Comparison of ENCODE assay signal across 29 cellular contexts in the genomic region with DNA sequence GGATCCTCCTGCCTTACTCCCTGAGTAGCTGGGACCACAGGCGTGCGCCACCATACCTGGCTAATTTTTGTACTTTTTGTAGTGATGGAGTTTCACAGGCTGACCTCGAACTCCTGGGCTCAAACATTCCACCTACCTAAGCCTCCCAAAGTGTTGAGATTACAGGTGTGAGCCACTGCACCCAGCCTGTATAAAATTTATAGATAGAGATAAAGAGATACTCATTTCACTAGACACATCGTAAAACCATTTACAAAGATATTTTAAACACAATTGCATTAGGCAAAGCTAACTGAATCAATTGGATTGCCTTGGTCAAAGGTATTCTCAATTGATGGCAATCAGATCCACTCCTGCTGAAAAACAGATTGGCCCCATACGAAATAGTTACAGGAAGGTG. TPM values are rescaled to one million over a fixed set of nuclear protein-coding genes. Genes with fewer than 3 reads are reported as not detected.
"Had no signal": no experiment of that assay in that cellular context is flagged by ENCODE, and none has a peak within 500 bp of the region (broad histone marks: within the 10 kb centered on the region; RNA-seq: fewer than 3 reads in every experiment).

No MANE protein-coding gene starts in this region.

- H3K36me3 ChIP-seq: stomach, suprapubic skin, thoracic aorta, thyroid gland, tibial artery, tibial nerve, transverse colon, upper lobe of left lung, upper lobe of right lung, uterus, vagina had no signal

- H3K27me3 ChIP-seq: stomach, suprapubic skin, testis, thyroid gland, tibial artery, tibial nerve, transverse colon, upper lobe of left lung, upper lobe of right lung, uterus, vagina had no signal

- H3K27ac ChIP-seq: stomach, suprapubic skin, testis, thoracic aorta, thyroid gland, tibial artery, tibial nerve, transverse colon, upper lobe of left lung, upper lobe of right lung, uterus, vagina had no signal

- H3K4me1 ChIP-seq: thyroid gland, upper lobe of right lung, uterus, vagina had no signal

- H3K9me3 ChIP-seq: stomach, suprapubic skin, testis, thoracic aorta, thyroid gland, tibial artery, tibial nerve, transverse colon, upper lobe of left lung, upper lobe of right lung, uterus, vagina had no signal

- H3K4me3 ChIP-seq: stomach, suprapubic skin, testis, thoracic aorta, thyroid gland, tibial artery, tibial nerve, transverse colon, upper lobe of left lung, upper lobe of right lung, uterus, vagina had no signal

- DNase-seq: stimulated activated CD4-positive, alpha-beta T cell treated with anti-CD3 and anti-CD28 coated beads, Interleukin-2, amount 100 ng/mL, for 48 hours; stimulated activated CD4-positive, alpha-beta T cell treated with anti-CD3 and anti-CD28 coated beads, Interleukin-4, amount 100 ng/mL, for 1 hour; stimulated activated CD4-positive, alpha-beta T cell treated with anti-CD3 and anti-CD28 coated beads, Interleukin-4, amount 100 ng/mL, for 24 hours; stimulated activated CD4-positive, alpha-beta T cell treated with anti-CD3 and anti-CD28 coated beads, Interleukin-4, amount 100 ng/mL, for 4 hours; stimulated activated CD8-positive, alpha-beta memory T cell treated with anti-CD3 and anti-CD28 coated beads, Interleukin-4, amount 100 ng/mL, for 48 hours; stimulated activated naive B cell treated with anti-CD40 and anti-IgM and Interleukin-4, amounts not matched to agents 10 μg/mL and 1 μg/mL and 100 μg/mL, for 72 hours; stimulated activated naive CD4-positive, alpha-beta T cell; stimulated activated naive CD4-positive, alpha-beta T cell treated with Interleukin-2 at 50 U/mL for 16 hours; stimulated activated naive CD8-positive, alpha-beta T cell treated with anti-CD3 and anti-CD28 coated beads, Interleukin-15, amount 100 ng/mL, for 72 hours; stimulated activated naive CD8-positive, alpha-beta T cell treated with anti-CD3 and anti-CD28 coated beads, Interleukin-15, Interleukin-2, amounts not matched to agents 100 U/mL and 50 U/mL, for 24 hours; stomach; substantia nigra; testis; thyroid gland; tibial artery; transverse colon; trophoblast cell; upper lobe of left lung; upper lobe of right lung; uterus had no signal

- ATAC-seq: stimulated activated effector memory CD8-positive, alpha-beta T cell treated with anti-CD3 and anti-CD28 coated beads, Interleukin-12 subunit alpha, Interleukin-12 subunit beta, amount 100 ng/mL, for 72 hours; stimulated activated memory B cell treated with anti-CD40 and anti-IgM and Interleukin-4, amounts not matched to agents 10 μg/mL and 1 μg/mL and 100 μg/mL, for 72 hours; stimulated activated naive B cell treated with anti-CD40 and anti-IgM and Interleukin-4, amounts not matched to agents 10 μg/mL and 1 μg/mL and 100 μg/mL, for 72 hours; stimulated activated naive CD8-positive, alpha-beta T cell treated with anti-CD3 and anti-CD28 coated beads, Interleukin-15, amount 100 ng/mL, for 72 hours; stimulated activated naive CD8-positive, alpha-beta T cell treated with anti-CD3 and anti-CD28 coated beads, Interleukin-15, Interleukin-2, amounts not matched to agents 100 U/mL and 50 U/mL, for 24 hours; upper lobe of right lung had no signal

RNA-seq across cellular contexts. Expression of a gene that starts 52.0 kb away (rescaled TPM):
- total RNA-seq: subcutaneous adipose tissue, temporal lobe, thoracic aorta, thyroid gland, upper lobe of left lung, ureter had no signal
